ENCODE assay signal across 8 cellular contexts in the genomic region with DNA sequence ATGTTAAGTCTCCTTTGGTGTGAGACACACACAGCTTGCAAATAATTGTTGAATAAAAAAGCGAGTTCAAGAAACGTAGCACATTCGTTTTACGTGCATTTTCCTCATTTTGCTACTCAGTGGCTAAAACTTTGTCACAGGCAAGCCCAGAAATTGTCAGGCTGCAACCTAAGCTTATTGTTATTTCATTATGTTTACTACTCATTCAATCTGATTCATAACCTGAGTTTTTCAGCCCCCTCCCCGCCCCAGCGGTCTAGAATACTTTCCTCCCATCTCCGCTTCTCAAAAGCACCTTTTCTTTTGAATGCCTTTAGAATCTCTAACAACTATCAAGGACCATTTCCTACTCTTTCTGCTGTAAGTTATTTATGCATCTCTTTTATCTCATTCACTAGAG. TPM values are rescaled to one million over a fixed set of nuclear protein-coding genes. Genes with fewer than 3 reads are reported as not detected.
DNase-seq lines count a peak whose midpoint lies in the region; ATAC-seq and TF ChIP-seq lines count a peak whose summit lies in the region.

No MANE protein-coding gene starts in this region.

- H3K9me3 Mint-ChIP-seq in CD8-positive, alpha-beta T cell = peaks cover 3% of the 10 kb centered on the region
- H3K9me3 Mint-ChIP-seq in endothelial cell (ENCODE audit: unreplicated experiment) = no peaks in the 10 kb centered on the region

- H3K4me2 ChIP-seq in osteoblast (ENCODE audit: insufficient read depth, low read length) = peak overlapping the region; percentile 85

- peaks cover 45% of the 10 kb centered on the region for H3K4me1 ChIP-seq in CD8-positive, alpha-beta T cell (ENCODE audit: insufficient read depth, low read length)
- H3K4me1 ChIP-seq in Panc1 (ENCODE audit: control insufficient read depth, insufficient read depth, low read length) (peaks cover 37% of the 10 kb centered on the region), osteoblast (ENCODE audit: insufficient read depth, low read length) (peaks cover 26% of the 10 kb centered on the region)

- DNase-seq in CD8-positive, alpha-beta T cell = no peak
- DNase-seq in Panc1 (ENCODE audit: low read depth, low spot score) (no peak), endothelial cell (ENCODE audit: low spot score) (no peak), osteoblast (ENCODE audit: insufficient read length, low spot score, missing footprints) (peak; percentile 56), 8988T (no peak), NCI-H2227 (lab: John Stamatoyannopoulos, UW; ENCODE audit: unreplicated experiment) (no peak), NCI-H774 (lab: John Stamatoyannopoulos, UW) (no peak)

- in situ Hi-C loops in Panc1 (cut with HindIII; ENCODE audit: low pct_unique_long_range_greater_than_20kb, low sequenced_read_pairs) = no loop called here

- peaks cover 58% of the 10 kb centered on the region for H3K79me2 ChIP-seq in osteoblast (ENCODE audit: insufficient read depth, low read length)

- H3K4me1 Mint-ChIP-seq in CD8-positive, alpha-beta T cell (ENCODE audit: low read depth) = peaks cover 63% of the 10 kb centered on the region
- H3K4me1 Mint-ChIP-seq in endothelial cell (ENCODE audit: unreplicated experiment) = peaks cover 13% of the 10 kb centered on the region

- BruUV-seq in Panc1 (replicated peaks; lab: Mats Ljungman, UMichigan) = TSS peak; percentile 68

- no peak for TF ChIP-seq CTCF in CD8-positive, alpha-beta T cell (IDR thresholded peaks at IDR 0.05)
- TF ChIP-seq CTCF in Panc1 (IDR thresholded peaks at IDR 0.05) = no peak
- TF ChIP-seq CTCF in endothelial cell (IDR thresholded peaks at IDR 0.05; ENCODE audit: unreplicated experiment) = no peak
- TF ChIP-seq CTCF in osteoblast (IDR thresholded peaks at IDR 0.05; ENCODE audit: extremely low read depth, low read depth, low read length) = no peak

- CTCF ChIA-PET in CD8-positive, alpha-beta T cell (lab: Charles Lee) = no interaction called here
- CTCF ChIA-PET in Panc1 (lab: Charles Lee) = no interaction called here

- peak overlapping the region; percentile 71 for H3K4me3 ChIP-seq in CD8-positive, alpha-beta T cell (ENCODE audit: low read depth, low read length)
- H3K4me3 ChIP-seq in Panc1 (ENCODE audit: low read depth in 2 of 2, low read length in 2 of 2) = peak overlapping the region; percentile 76 to 95
- peak overlapping the region; percentile 96 for H3K4me3 ChIP-seq in osteoblast (ENCODE audit: insufficient read depth, low read length)

- no peaks in the 10 kb centered on the region for H3K27me3 ChIP-seq in CD8-positive, alpha-beta T cell (ENCODE audit: insufficient read depth, low read length)
- H3K27me3 ChIP-seq in Panc1 (ENCODE audit: control insufficient read depth, insufficient read depth, low read length) = no peaks in the 10 kb centered on the region
- H3K27me3 ChIP-seq in osteoblast (ENCODE audit: insufficient read depth, low read length) = no peaks in the 10 kb centered on the region

- H3K27me3 Mint-ChIP-seq in CD8-positive, alpha-beta T cell (ENCODE audit: low read depth) = no peaks in the 10 kb centered on the region
- H3K27me3 Mint-ChIP-seq in endothelial cell (ENCODE audit: unreplicated experiment) = peaks cover 4% of the 10 kb centered on the region

- H3K9me3 ChIP-seq in CD8-positive, alpha-beta T cell (ENCODE audit: low read length) = no peaks in the 10 kb centered on the region
- H3K9me3 ChIP-seq in Panc1 (ENCODE audit: control insufficient read depth, insufficient read depth, low read depth, low read length) = no peaks in the 10 kb centered on the region
- H3K9me3 ChIP-seq in osteoblast (ENCODE audit: low read depth, low read length) = no peaks in the 10 kb centered on the region

- H3K36me3 ChIP-seq in CD8-positive, alpha-beta T cell (ENCODE audit: insufficient read depth, low read length) = no peaks in the 10 kb centered on the region
- H3K36me3 ChIP-seq in Panc1 (ENCODE audit: control insufficient read depth, insufficient read depth, low read length) (peaks cover 6% of the 10 kb centered on the region; the same call in 1 of the 2 replicates), osteoblast (ENCODE audit: insufficient read depth, low read length) (no peaks in the 10 kb centered on the region)

- peaks cover 51% of the 10 kb centered on the region for H4K20me1 ChIP-seq in osteoblast (ENCODE audit: insufficient read depth, low read length)

- peaks cover 28% of the 10 kb centered on the region for H3K36me3 Mint-ChIP-seq in CD8-positive, alpha-beta T cell
- peaks cover 8% of the 10 kb centered on the region for H3K36me3 Mint-ChIP-seq in endothelial cell (ENCODE audit: low read depth, unreplicated experiment)

- peak overlapping the region; percentile 97 for H3K27ac Mint-ChIP-seq in CD8-positive, alpha-beta T cell
- H3K27ac Mint-ChIP-seq in endothelial cell (ENCODE audit: unreplicated experiment) = peak overlapping the region; percentile 8

- no peak for ATAC-seq in CD8-positive, alpha-beta T cell
- ATAC-seq in Panc1 = no peak
- ATAC-seq in HG02678 (IDR thresholded peaks at IDR 0.05; ENCODE audit: unreplicated experiment) = no peak

- H3K4me3 Mint-ChIP-seq in CD8-positive, alpha-beta T cell = peak overlapping the region; percentile 96
- peak overlapping the region; percentile 84 for H3K4me3 Mint-ChIP-seq in endothelial cell (ENCODE audit: unreplicated experiment)

- POLR2A ChIA-PET in CD8-positive, alpha-beta T cell (lab: Charles Lee) = interaction anchor here (1.6 kb wide), 1 partner anchor 10 kb away, joined by 6 read pairs; no protein-coding TSS in a partner anchor
- POLR2A ChIA-PET in Panc1 (lab: Charles Lee) = no interaction called here

- intact Hi-C loops in CD8-positive, alpha-beta T cell (cut with DNase I, micrococcal nuclease) = loop anchor here (1.0 to 10.0 kb wide), 5 partner anchors 342 to 644 kb away; a partner anchor contains a TSS
- intact Hi-C loops in Panc1 (cut with micrococcal nuclease; ENCODE audit: unreplicated experiment) = no loop called here

- peak overlapping the region; percentile 82 for H3K27ac ChIP-seq in CD8-positive, alpha-beta T cell (ENCODE audit: low read depth, low read length)
- peak overlapping the region; percentile 90 for H3K27ac ChIP-seq in Panc1 (ENCODE audit: low read length)
- peak overlapping the region; percentile 88 for H3K27ac ChIP-seq in osteoblast (ENCODE audit: low read depth, low read length)

- H2AFZ ChIP-seq in osteoblast (ENCODE audit: low read length) = no peak overlapping the region

RNA-seq across cellular contexts. Expression of a gene that starts 1.1 kb away (rescaled TPM):
- total RNA-seq in CD8-positive, alpha-beta T cell = 10 to 100 TPM; 83.0 to 85.1 TPM
- 27.7 TPM for total RNA-seq in Panc1 (2021; ENCODE audit: unreplicated experiment)
- 20.2 TPM for polyA plus RNA-seq in Panc1 (2012; ENCODE audit: insufficient read length)
- 20.2 TPM for total RNA-seq in endothelial cell (ENCODE audit: unreplicated experiment)
- total RNA-seq in osteoblast = 17.1 and 17.4 TPM in 2 replicates
